9 cellular contexts compared by ENCODE assay signal in the genomic region with DNA sequence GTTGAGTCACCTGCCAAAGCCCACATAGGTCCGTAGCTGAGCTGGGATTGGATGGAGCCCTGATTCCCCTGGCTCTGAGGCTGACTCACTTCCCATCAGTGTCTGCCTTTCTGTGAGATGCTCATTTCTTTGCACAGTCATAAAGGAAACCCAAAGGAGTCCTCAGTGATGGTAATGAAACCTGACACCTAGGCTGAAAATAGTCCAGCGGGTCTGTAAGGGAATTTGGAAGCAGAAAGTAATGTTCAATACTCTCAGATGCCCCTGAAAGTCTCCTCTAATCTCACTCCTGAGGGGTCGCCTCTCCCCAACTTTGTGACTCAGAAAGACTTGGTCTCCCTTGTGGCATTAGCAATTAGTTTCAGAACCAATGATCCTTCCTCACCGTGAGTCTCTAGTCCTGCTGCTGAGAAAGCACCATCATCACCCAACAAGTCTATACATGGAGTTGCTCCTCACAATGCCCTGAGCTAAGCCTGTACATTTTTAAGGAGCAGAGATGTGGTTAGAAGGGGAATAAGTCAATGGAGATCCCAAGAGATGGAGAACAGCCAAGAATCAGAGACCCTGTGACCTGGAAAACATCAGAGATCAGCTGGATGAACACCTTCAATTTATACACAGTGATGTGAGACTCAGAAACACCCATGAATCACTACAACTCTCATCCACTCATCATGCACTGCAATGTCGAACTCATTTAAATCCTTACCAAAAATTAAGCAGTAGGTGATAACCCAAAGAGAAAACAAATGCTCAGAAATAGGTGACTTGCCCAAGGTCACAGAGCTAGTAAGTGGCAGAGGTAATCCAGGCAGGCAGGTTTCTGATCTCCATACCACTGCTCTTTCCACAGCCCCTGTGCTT.
DNase-seq lines count a peak whose midpoint lies in the region; ATAC-seq and TF ChIP-seq lines count a peak whose summit lies in the region.
"Had no signal": no experiment of that assay in that cellular context is flagged by ENCODE, and none has a peak within 500 bp of the region (broad histone marks: within the 10 kb centered on the region; RNA-seq: fewer than 3 reads in every experiment).

No MANE protein-coding gene starts in this region.

- POLR2A ChIA-PET in activated CD4-positive, alpha-beta memory T cell treated with anti-CD3 and anti-CD28 coated beads, Interleukin-2, amount 10 ng/mL, durations not matched to agents 7 days and 5 days (lab: Charles Lee) = no interaction called here

- no peak overlapping the region for H3K27ac Mint-ChIP-seq in activated CD4-positive, alpha-beta memory T cell treated with anti-CD3 and anti-CD28 coated beads, Interleukin-2, amount 10 ng/mL, durations not matched to agents 7 days and 5 days
- H3K27ac Mint-ChIP-seq in progenitor cell of endocrine pancreas = no peak overlapping the region

- H3K9me3 ChIP-seq in right lobe of liver (no peaks in the 10 kb centered on the region), gastrocnemius medialis (no peaks in the 10 kb centered on the region)

- in situ Hi-C loops in gastrocnemius medialis (cut with MboI; ENCODE audit: low sequenced_read_pairs in 4 of 4) = no loop called here

- H3K9me3 Mint-ChIP-seq in activated CD4-positive, alpha-beta memory T cell treated with anti-CD3 and anti-CD28 coated beads, Interleukin-2, amount 10 ng/mL, durations not matched to agents 7 days and 5 days = peaks cover 3% of the 10 kb centered on the region
- peaks cover 3% of the 10 kb centered on the region for H3K9me3 Mint-ChIP-seq in progenitor cell of endocrine pancreas (ENCODE audit: low read depth)

- TF ChIP-seq CTCF in progenitor cell of endocrine pancreas (IDR thresholded peaks at IDR 0.05; ENCODE audit: unreplicated experiment) (no peak), right lobe of liver (IDR thresholded peaks at IDR 0.05) (no peak), gastrocnemius medialis (IDR thresholded peaks at IDR 0.05 in 4 of 5, conservative IDR thresholded peaks at IDR 0.05 in 1 of 5) (no peak)

- intact Hi-C loops in right lobe of liver (cut with DNase I) = no loop called here
- intact Hi-C loops in gastrocnemius medialis (cut with DNase I; ENCODE audit: low total_unique reads) = no loop called here

- H3K36me3 Mint-ChIP-seq in activated CD4-positive, alpha-beta memory T cell treated with anti-CD3 and anti-CD28 coated beads, Interleukin-2, amount 10 ng/mL, durations not matched to agents 7 days and 5 days (ENCODE audit: low read depth) = peaks cover 6% of the 10 kb centered on the region
- no peaks in the 10 kb centered on the region for H3K36me3 Mint-ChIP-seq in progenitor cell of endocrine pancreas (ENCODE audit: insufficient read depth)

- no peak overlapping the region for H3K4me3 Mint-ChIP-seq in activated CD4-positive, alpha-beta memory T cell treated with anti-CD3 and anti-CD28 coated beads, Interleukin-2, amount 10 ng/mL, durations not matched to agents 7 days and 5 days
- no peak overlapping the region for H3K4me3 Mint-ChIP-seq in progenitor cell of endocrine pancreas (ENCODE audit: low read depth)

- peak; percentile 72 for DNase-seq in activated CD4-positive, alpha-beta T cell treated with anti-CD3 and anti-CD28 coated beads for 48 hours
- DNase-seq in activated CD4-positive, alpha-beta T cell treated with anti-CD3 and anti-CD28 coated beads, Interleukin-2, amount 50 U/mL, for 4 hours = no peak
- peak; percentile 34 for DNase-seq in activated CD4-positive, alpha-beta memory T cell treated with anti-CD3 and anti-CD28 coated beads, Interleukin-2, amount 10 ng/mL, durations not matched to agents 7 days and 5 days
- peak; percentile 11 to 52 (median 18) for DNase-seq in stimulated activated CD4-positive, alpha-beta T cell treated with anti-CD3 and anti-CD28 coated beads, TNF-alpha, amount 100 ng/mL, for 24 hours (ENCODE audit: low read depth in 3 of 3)
- no peak for DNase-seq in progenitor cell of endocrine pancreas (ENCODE audit: low spot score, unreplicated experiment)
- no peak for DNase-seq in right lobe of liver
- no peak for DNase-seq in gastrocnemius medialis
- DNase-seq: NCI-H2171 had no signal

- H3K27me3 Mint-ChIP-seq in activated CD4-positive, alpha-beta memory T cell treated with anti-CD3 and anti-CD28 coated beads, Interleukin-2, amount 10 ng/mL, durations not matched to agents 7 days and 5 days = no peaks in the 10 kb centered on the region
- no peaks in the 10 kb centered on the region for H3K27me3 Mint-ChIP-seq in progenitor cell of endocrine pancreas

- H3K27ac ChIP-seq in right lobe of liver (no peak overlapping the region), gastrocnemius medialis (no peak overlapping the region)

- no peaks in the 10 kb centered on the region for H3K36me3 ChIP-seq in right lobe of liver
- no peaks in the 10 kb centered on the region for H3K36me3 ChIP-seq in gastrocnemius medialis

- H3K27me3 ChIP-seq in right lobe of liver (no peaks in the 10 kb centered on the region), gastrocnemius medialis (no peaks in the 10 kb centered on the region)

- no peak overlapping the region for H3K4me3 ChIP-seq in right lobe of liver
- no peak overlapping the region for H3K4me3 ChIP-seq in gastrocnemius medialis

- CTCF ChIA-PET in activated CD4-positive, alpha-beta memory T cell treated with anti-CD3 and anti-CD28 coated beads, Interleukin-2, amount 10 ng/mL, durations not matched to agents 7 days and 5 days (lab: Charles Lee) = no interaction called here

- peaks cover 8% of the 10 kb centered on the region for H3K4me1 Mint-ChIP-seq in activated CD4-positive, alpha-beta memory T cell treated with anti-CD3 and anti-CD28 coated beads, Interleukin-2, amount 10 ng/mL, durations not matched to agents 7 days and 5 days
- peaks cover 1% of the 10 kb centered on the region for H3K4me1 Mint-ChIP-seq in progenitor cell of endocrine pancreas (ENCODE audit: low read depth)

- H3K4me1 ChIP-seq in right lobe of liver = no peaks in the 10 kb centered on the region
- H3K4me1 ChIP-seq in gastrocnemius medialis = no peaks in the 10 kb centered on the region

- 58% methylated on average over 4 of the region's 5 CpGs for WGBS in right lobe of liver (ENCODE audit: insufficient coverage, low coverage, low lambda C conversion rate, missing lambda C conversion rate)

- ATAC-seq in HG03025 (IDR thresholded peaks at IDR 0.05; ENCODE audit: low FRiP score, unreplicated experiment) = peak; percentile 85
- no peak for ATAC-seq in right lobe of liver
- no peak for ATAC-seq in gastrocnemius medialis

- TF ChIP-seq POLR2A in right lobe of liver (IDR thresholded peaks at IDR 0.05) (no peak), gastrocnemius medialis (IDR thresholded peaks at IDR 0.05) (no peak)

Comparison
In these comparisons a context has a peak if more than half of its experiments do, and no peak if none do; other contexts are left out.
1. DNase-seq: peak in activated CD4-positive, alpha-beta T cell treated with anti-CD3 and anti-CD28 coated beads for 48 hours (single experiment), activated CD4-positive, alpha-beta memory T cell treated with anti-CD3 and anti-CD28 coated beads, Interleukin-2, amount 10 ng/mL, durations not matched to agents 7 days and 5 days (single experiment) and stimulated activated CD4-positive, alpha-beta T cell treated with anti-CD3 and anti-CD28 coated beads, TNF-alpha, amount 100 ng/mL, for 24 hours (3 of 3); none in activated CD4-positive, alpha-beta T cell treated with anti-CD3 and anti-CD28 coated beads, Interleukin-2, amount 50 U/mL, for 4 hours (0 of 2), progenitor cell of endocrine pancreas (single experiment), right lobe of liver (0 of 3) and gastrocnemius medialis (0 of 2).